9 cellular contexts compared by ENCODE assay signal in the genomic region with DNA sequence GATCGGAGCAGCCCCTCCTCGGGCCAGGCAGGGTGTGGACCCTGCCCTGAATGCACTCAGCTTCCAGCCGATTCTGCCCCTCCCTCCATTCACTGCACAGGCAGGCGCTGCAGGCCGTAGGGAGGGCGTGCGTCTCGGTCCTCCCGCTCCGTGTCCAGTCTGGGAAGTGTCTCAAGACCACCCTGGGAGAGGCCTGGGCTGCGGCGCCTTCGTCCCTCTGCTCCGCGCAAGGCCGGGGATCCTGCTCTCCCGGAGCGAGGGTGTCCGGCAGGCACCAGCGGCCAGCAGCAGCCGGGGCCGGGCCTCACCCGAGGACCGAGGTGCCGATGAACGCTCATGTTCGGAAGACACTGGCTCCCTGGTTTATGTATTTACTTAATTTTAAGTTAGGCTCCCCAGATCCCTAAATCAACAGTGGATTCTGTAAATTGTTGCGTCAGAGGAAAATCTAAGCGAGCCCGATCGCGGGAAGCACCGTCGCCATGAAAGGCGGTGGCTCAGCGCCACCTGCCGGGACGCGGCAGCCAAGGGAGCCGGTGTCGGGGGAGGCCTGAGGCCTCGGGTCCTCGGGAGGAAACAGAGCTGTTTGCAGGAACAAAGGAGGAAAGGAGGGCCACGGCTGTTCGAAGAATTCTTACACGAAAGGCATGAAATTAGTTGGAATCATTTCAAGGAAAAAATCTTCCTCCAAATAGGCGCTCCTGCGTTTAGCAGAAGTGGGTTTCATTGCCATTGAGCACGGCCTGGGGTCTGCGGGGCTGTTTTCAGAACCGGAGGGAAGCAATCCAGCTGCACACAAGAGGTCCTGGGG.
A peak's percentile ranks its signal among the peaks of the same experiment; 100 is the strongest.
DNase-seq lines count a peak whose midpoint lies in the region; ATAC-seq and TF ChIP-seq lines count a peak whose summit lies in the region.
"Had no signal": no experiment of that assay in that cellular context is flagged by ENCODE, and none has a peak within 500 bp of the region (broad histone marks: within the 10 kb centered on the region; RNA-seq: fewer than 3 reads in every experiment).

No MANE protein-coding gene starts in this region.

- no TSS peak for BruUV-seq in HCT116 (replicated peaks; lab: Mats Ljungman, UMichigan)

- no peaks in the 10 kb centered on the region for H3K36me3 ChIP-seq in HCT116 (ENCODE audit: control insufficient read depth in 1 of 2, insufficient read depth in 2 of 2, low read length in 2 of 2)

- no peaks in the 10 kb centered on the region for H3K4me1 ChIP-seq in HCT116 (ENCODE audit: control insufficient read depth in 1 of 2, insufficient read depth in 2 of 2, low read length in 2 of 2)

- H3K36me3 Mint-ChIP-seq in T-helper 17 cell (ENCODE audit: low read depth): no peaks in the 10 kb centered on the region

- TF ChIP-seq POLR2A in HCT116 (IDR thresholded peaks at IDR 0.05; ENCODE audit: borderline replicate concordance, extremely low read depth, insufficient read depth, insufficient read length): no peak

- H3K9me2 ChIP-seq in HCT116 (ENCODE audit: insufficient read depth): no peaks in the 10 kb centered on the region

- H3K79me2 ChIP-seq in HCT116 (ENCODE audit: insufficient read depth, low read length): peaks cover 83% of the 10 kb centered on the region

- intact Hi-C loops in HCT116 (cut with micrococcal nuclease) (loop anchor here (1.0 kb wide), 1 partner anchor 198 kb away; no protein-coding TSS in a partner anchor), posterior vena cava (cut with DNase I) (no loop called here)

- peak; percentile 75 for ATAC-seq in HCT116
- ATAC-seq in T-helper 17 cell: no peak
- ATAC-seq in HG02798 (IDR thresholded peaks at IDR 0.05; ENCODE audit: poor library complexity, unreplicated experiment): no peak

- no peak overlapping the region for H3K27ac Mint-ChIP-seq in T-helper 17 cell

- DNase-seq in AG20443 (ENCODE audit: low spot score) (peak; percentile 93), HCT116 (ENCODE audit: low read depth, low spot score) (peak; percentile 7), RPMI7951 (ENCODE audit: low read depth) (peak; percentile 24), fibroblast of mammary gland (ENCODE audit: low read depth) (peak; percentile 28), myocyte (ENCODE audit: low read depth) (peak; percentile 24), T-helper 17 cell (no peak), posterior vena cava (ENCODE audit: low spot score) (no peak)

- H3K27me3 Mint-ChIP-seq in T-helper 17 cell: no peaks in the 10 kb centered on the region

- TF ChIP-seq RAD21 in HCT116 (IDR thresholded peaks at IDR 0.05; ENCODE audit: low read depth): peak; percentile 72

- POLR2A ChIA-PET in HCT116 (lab: Charles Lee): no interaction called here

- no peaks in the 10 kb centered on the region for H3K9me3 ChIP-seq in HCT116 (ENCODE audit: control insufficient read depth in 1 of 2, insufficient read depth in 1 of 2, low read depth in 1 of 2, low read length in 2 of 2)
- H3K9me3 ChIP-seq in T-helper 17 cell (ENCODE audit: control insufficient read depth, low read length, poor library complexity, severe bottlenecking): no peaks in the 10 kb centered on the region

- CTCF ChIA-PET in HCT116 (lab: Charles Lee): interaction anchor here (0.9 to 1.5 kb wide), 4 partner anchors 199 to 654 kb away, joined by 3 to 11 read pairs (median 4); no protein-coding TSS in a partner anchor

- TF ChIP-seq CTCF in HCT116 (IDR thresholded peaks at IDR 0.05 in 2 of 3, conservative IDR thresholded peaks at IDR 0.05 in 1 of 3; ENCODE audit: borderline replicate concordance in 1 of 3, insufficient read depth in 1 of 3, low read depth in 2 of 3, low read length in 2 of 3): peak; percentile 32 to 75 (median 71); a peak in 5 of 6 replicates
- TF ChIP-seq CTCF in fibroblast of mammary gland (conservative IDR thresholded peaks at IDR 0.05; ENCODE audit: control insufficient read depth, insufficient read depth, low read depth, low read length): peak; percentile 56

- H2AFZ ChIP-seq in HCT116 (ENCODE audit: low read depth, low read length, poor library complexity, severe bottlenecking): no peak overlapping the region

- RAD21 ChIA-PET in HCT116 (lab: Charles Lee; ENCODE audit: low non-redundant PET in 1 of 2, low total read pairs in 2 of 2, uncharacterized antibody in 2 of 2, unreplicated experiment in 2 of 2): interaction anchor here in 1 of 2 experiments (1.1 kb wide), 1 partner anchor 198 kb away, joined by 3 read pairs; no protein-coding TSS in a partner anchor

- H3K4me3 Mint-ChIP-seq in T-helper 17 cell: no peak overlapping the region

- peak overlapping the region; percentile 55 for H3K4me2 ChIP-seq in HCT116 (ENCODE audit: low read length)

- no peaks in the 10 kb centered on the region for H4K20me1 ChIP-seq in HCT116 (ENCODE audit: insufficient read depth)

- H3K9ac ChIP-seq in HCT116 (ENCODE audit: low read length): no peak overlapping the region

- no peaks in the 10 kb centered on the region for H3K27me3 ChIP-seq in HCT116 (ENCODE audit: insufficient read depth, low read length)

- H3K27ac ChIP-seq in HCT116 (ENCODE audit: low read depth, low read length): no peak overlapping the region
- H3K27ac ChIP-seq: epithelial cell of prostate had no signal

- H3K4me3 ChIP-seq in HCT116 (replicated peaks in 1 of 2; ENCODE audit: low read depth in 1 of 2, low read length in 2 of 2) (peak overlapping the region; percentile 21 to 30), fibroblast of mammary gland (ENCODE audit: control insufficient read depth, low read depth, low read length) (no peak overlapping the region)

- peaks cover 5% of the 10 kb centered on the region for H3K4me1 Mint-ChIP-seq in T-helper 17 cell

TF ChIP-seq in HCT116, 20 proteins besides CTCF, POLR2A, EP300 and RAD21 (continues in another document):
- TF ChIP-seq, protein P1, sequence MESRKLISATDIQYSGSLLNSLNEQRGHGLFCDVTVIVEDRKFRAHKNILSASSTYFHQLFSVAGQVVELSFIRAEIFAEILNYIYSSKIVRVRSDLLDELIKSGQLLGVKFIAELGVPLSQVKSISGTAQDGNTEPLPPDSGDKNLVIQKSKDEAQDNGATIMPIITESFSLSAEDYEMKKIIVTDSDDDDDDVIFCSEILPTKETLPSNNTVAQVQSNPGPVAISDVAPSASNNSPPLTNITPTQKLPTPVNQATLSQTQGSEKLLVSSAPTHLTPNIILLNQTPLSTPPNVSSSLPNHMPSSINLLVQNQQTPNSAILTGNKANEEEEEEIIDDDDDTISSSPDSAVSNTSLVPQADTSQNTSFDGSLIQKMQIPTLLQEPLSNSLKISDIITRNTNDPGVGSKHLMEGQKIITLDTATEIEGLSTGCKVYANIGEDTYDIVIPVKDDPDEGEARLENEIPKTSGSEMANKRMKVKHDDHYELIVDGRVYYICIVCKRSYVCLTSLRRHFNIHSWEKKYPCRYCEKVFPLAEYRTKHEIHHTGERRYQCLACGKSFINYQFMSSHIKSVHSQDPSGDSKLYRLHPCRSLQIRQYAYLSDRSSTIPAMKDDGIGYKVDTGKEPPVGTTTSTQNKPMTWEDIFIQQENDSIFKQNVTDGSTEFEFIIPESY (IDR thresholded peaks at IDR 0.05; ENCODE audit: extremely low read depth, insufficient replicate concordance, low read length): no peak
- TF ChIP-seq EGR1 (IDR thresholded peaks at IDR 0.05; ENCODE audit: low read depth) (no peak), EZH2phosphoT487 (IDR thresholded peaks at IDR 0.05; ENCODE audit: borderline replicate concordance) (no peak), ELF1 (IDR thresholded peaks at IDR 0.05; ENCODE audit: borderline replicate concordance, low read depth) (no peak), YY1 (IDR thresholded peaks at IDR 0.05; ENCODE audit: extremely low read depth, insufficient replicate concordance, low read depth, low read length) (no peak), CBX3 (IDR thresholded peaks at IDR 0.05; ENCODE audit: low read depth) (no peak), ZNF274 (IDR thresholded peaks at IDR 0.05; ENCODE audit: low read depth, low read length) (no peak), SIN3A (IDR thresholded peaks at IDR 0.05; ENCODE audit: low read depth) (no peak), EZH2 (IDR thresholded peaks at IDR 0.05) (no peak), POLR2AphosphoS5 (IDR thresholded peaks at IDR 0.05; ENCODE audit: low read depth, low read length) (no peak), CEBPB (IDR thresholded peaks at IDR 0.05; ENCODE audit: low read depth) (no peak), SP1 (IDR thresholded peaks at IDR 0.05; ENCODE audit: low read depth) (no peak)
- TF ChIP-seq, protein P2, sequence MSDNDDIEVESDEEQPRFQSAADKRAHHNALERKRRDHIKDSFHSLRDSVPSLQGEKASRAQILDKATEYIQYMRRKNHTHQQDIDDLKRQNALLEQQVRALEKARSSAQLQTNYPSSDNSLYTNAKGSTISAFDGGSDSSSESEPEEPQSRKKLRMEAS (IDR thresholded peaks at IDR 0.05): no peak
- TF ChIP-seq, protein P3, sequence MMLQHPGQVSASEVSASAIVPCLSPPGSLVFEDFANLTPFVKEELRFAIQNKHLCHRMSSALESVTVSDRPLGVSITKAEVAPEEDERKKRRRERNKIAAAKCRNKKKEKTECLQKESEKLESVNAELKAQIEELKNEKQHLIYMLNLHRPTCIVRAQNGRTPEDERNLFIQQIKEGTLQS (IDR thresholded peaks at IDR 0.05): no peak
- TF ChIP-seq, protein P4, sequence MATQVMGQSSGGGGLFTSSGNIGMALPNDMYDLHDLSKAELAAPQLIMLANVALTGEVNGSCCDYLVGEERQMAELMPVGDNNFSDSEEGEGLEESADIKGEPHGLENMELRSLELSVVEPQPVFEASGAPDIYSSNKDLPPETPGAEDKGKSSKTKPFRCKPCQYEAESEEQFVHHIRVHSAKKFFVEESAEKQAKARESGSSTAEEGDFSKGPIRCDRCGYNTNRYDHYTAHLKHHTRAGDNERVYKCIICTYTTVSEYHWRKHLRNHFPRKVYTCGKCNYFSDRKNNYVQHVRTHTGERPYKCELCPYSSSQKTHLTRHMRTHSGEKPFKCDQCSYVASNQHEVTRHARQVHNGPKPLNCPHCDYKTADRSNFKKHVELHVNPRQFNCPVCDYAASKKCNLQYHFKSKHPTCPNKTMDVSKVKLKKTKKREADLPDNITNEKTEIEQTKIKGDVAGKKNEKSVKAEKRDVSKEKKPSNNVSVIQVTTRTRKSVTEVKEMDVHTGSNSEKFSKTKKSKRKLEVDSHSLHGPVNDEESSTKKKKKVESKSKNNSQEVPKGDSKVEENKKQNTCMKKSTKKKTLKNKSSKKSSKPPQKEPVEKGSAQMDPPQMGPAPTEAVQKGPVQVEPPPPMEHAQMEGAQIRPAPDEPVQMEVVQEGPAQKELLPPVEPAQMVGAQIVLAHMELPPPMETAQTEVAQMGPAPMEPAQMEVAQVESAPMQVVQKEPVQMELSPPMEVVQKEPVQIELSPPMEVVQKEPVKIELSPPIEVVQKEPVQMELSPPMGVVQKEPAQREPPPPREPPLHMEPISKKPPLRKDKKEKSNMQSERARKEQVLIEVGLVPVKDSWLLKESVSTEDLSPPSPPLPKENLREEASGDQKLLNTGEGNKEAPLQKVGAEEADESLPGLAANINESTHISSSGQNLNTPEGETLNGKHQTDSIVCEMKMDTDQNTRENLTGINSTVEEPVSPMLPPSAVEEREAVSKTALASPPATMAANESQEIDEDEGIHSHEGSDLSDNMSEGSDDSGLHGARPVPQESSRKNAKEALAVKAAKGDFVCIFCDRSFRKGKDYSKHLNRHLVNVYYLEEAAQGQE (IDR thresholded peaks at IDR 0.05; ENCODE audit: low read depth): no peak

Comparison
In these comparisons a context has a peak if more than half of its experiments do, and no peak if none do; other contexts are left out.
1. DNase-seq: peak in AG20443 (single experiment), HCT116 (single experiment), RPMI7951 (single experiment), fibroblast of mammary gland (single experiment) and myocyte (single experiment); none in T-helper 17 cell (0 of 3) and posterior vena cava (single experiment).